8 cellular contexts compared by ENCODE assay signal in the genomic region with DNA sequence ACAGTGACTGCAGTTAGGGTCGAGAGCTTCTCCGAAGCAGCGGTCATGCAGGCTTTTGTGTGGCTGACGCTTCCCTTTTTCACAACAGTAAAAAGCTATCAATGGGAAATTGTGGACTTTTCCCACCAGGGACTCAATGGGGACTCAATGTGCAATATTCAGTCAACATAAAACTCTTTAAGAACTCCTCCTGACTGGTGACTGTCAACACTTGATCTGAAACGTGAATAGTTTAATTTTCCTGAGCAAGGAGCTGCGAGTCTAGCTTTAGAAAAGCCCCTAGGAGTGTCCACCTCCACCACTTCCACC. TPM values are rescaled to one million over a fixed set of nuclear protein-coding genes. Genes with fewer than 3 reads are reported as not detected.
A peak's percentile ranks its signal among the peaks of the same experiment; 100 is the strongest.
DNase-seq lines count a peak whose midpoint lies in the region; ATAC-seq, FAIRE-seq and TF ChIP-seq lines count a peak whose summit lies in the region.

No MANE protein-coding gene starts in this region.

- no peak for DNase-seq in activated CD8-positive, alpha-beta memory T cell treated with anti-CD3 and anti-CD28 coated beads, Interleukin-2, amount 10 ng/mL, durations not matched to agents 7 days and 5 days
- DNase-seq in activated CD8-positive, alpha-beta memory T cell treated with anti-CD3 and anti-CD28 coated beads for 24 hours = no peak
- DNase-seq in WERI-Rb-1 (no peak), GM19239 (ENCODE audit: insufficient read length, low spot score) (no peak), COLO829 (ENCODE audit: low spot score) (no peak)

- CTCF ChIA-PET in activated CD8-positive, alpha-beta memory T cell treated with anti-CD3 and anti-CD28 coated beads, Interleukin-2, amount 10 ng/mL, durations not matched to agents 7 days and 5 days (lab: Charles Lee) = interaction anchor here (1.0 to 4.8 kb wide), 5 partner anchors 20 to 283 kb away, joined by 3 to 28 read pairs (median 7); no protein-coding TSS in a partner anchor

- FAIRE-seq in GM19239 (lab: Jason Lieb, UNC) = no peak

- ATAC-seq in activated CD8-positive, alpha-beta memory T cell treated with anti-CD3 and anti-CD28 coated beads, Interleukin-2, amount 10 ng/mL, durations not matched to agents 7 days and 5 days = no peak
- ATAC-seq in GM18861 (IDR thresholded peaks at IDR 0.05; ENCODE audit: unreplicated experiment) = no peak

- peaks cover 37% of the 10 kb centered on the region for H3K36me3 ChIP-seq in WERI-Rb-1
- no peaks in the 10 kb centered on the region for H3K36me3 ChIP-seq in iPS-15b (ENCODE audit: control insufficient read depth, insufficient read depth, low read length)
- peaks cover 0 to 16% (median 9%) of the 10 kb centered on the region in 5 donors for H3K36me3 ChIP-seq in subcutaneous abdominal adipose tissue (ENCODE audit: control insufficient read depth in 5 of 5, insufficient read depth in 5 of 5, low read length in 5 of 5)

- no peak for TF ChIP-seq CTCF in WERI-Rb-1 (IDR thresholded peaks at IDR 0.05; ENCODE audit: low read depth, low read length)

- H3K27ac ChIP-seq in WERI-Rb-1 (peak overlapping the region; percentile 98), subcutaneous abdominal adipose tissue (ENCODE audit: low read depth, low read length) (no peak overlapping the region)

- H3K4me3 Mint-ChIP-seq in activated CD8-positive, alpha-beta memory T cell treated with anti-CD3 and anti-CD28 coated beads, Interleukin-2, amount 10 ng/mL, durations not matched to agents 7 days and 5 days = peak overlapping the region; percentile 75

- peaks cover 5% of the 10 kb centered on the region for H3K36me3 Mint-ChIP-seq in activated CD8-positive, alpha-beta memory T cell treated with anti-CD3 and anti-CD28 coated beads, Interleukin-2, amount 10 ng/mL, durations not matched to agents 7 days and 5 days

- no peaks in the 10 kb centered on the region for H3K9me3 Mint-ChIP-seq in activated CD8-positive, alpha-beta memory T cell treated with anti-CD3 and anti-CD28 coated beads, Interleukin-2, amount 10 ng/mL, durations not matched to agents 7 days and 5 days (ENCODE audit: low read depth)

- peaks cover 25% of the 10 kb centered on the region for H3K4me1 Mint-ChIP-seq in activated CD8-positive, alpha-beta memory T cell treated with anti-CD3 and anti-CD28 coated beads, Interleukin-2, amount 10 ng/mL, durations not matched to agents 7 days and 5 days

- H3K27me3 Mint-ChIP-seq in activated CD8-positive, alpha-beta memory T cell treated with anti-CD3 and anti-CD28 coated beads, Interleukin-2, amount 10 ng/mL, durations not matched to agents 7 days and 5 days = peaks cover 5% of the 10 kb centered on the region

- peak overlapping the region; percentile 79 for H3K27ac Mint-ChIP-seq in activated CD8-positive, alpha-beta memory T cell treated with anti-CD3 and anti-CD28 coated beads, Interleukin-2, amount 10 ng/mL, durations not matched to agents 7 days and 5 days

- no peaks in the 10 kb centered on the region for H3K9me3 ChIP-seq in WERI-Rb-1 (ENCODE audit: severe bottlenecking)
- no peaks in the 10 kb centered on the region for H3K9me3 ChIP-seq in iPS-15b (ENCODE audit: control insufficient read depth, insufficient read depth, low read length)
- no peaks in the 10 kb centered on the region for H3K9me3 ChIP-seq in subcutaneous abdominal adipose tissue (ENCODE audit: control insufficient read depth in 5 of 5, low read length in 5 of 5)

- H3K4me1 ChIP-seq in iPS-15b (ENCODE audit: control insufficient read depth, insufficient read depth, low read length) (no peaks in the 10 kb centered on the region), subcutaneous abdominal adipose tissue (ENCODE audit: control insufficient read depth in 5 of 5, insufficient read depth in 5 of 5, low read length in 5 of 5) (peaks cover 0 to 44% (median 36%) of the 10 kb centered on the region in 5 donors)

- no peak overlapping the region for H3K9ac ChIP-seq in iPS-15b (ENCODE audit: low read depth, low read length)
- H3K9ac ChIP-seq in subcutaneous abdominal adipose tissue (ENCODE audit: low read length in 5 of 5) = peak overlapping the region in 2 of 5 donors; percentile 79 to 89

- peaks cover 15% of the 10 kb centered on the region for H3K27me3 ChIP-seq in WERI-Rb-1 (ENCODE audit: insufficient read depth, low read depth, severe bottlenecking)
- peaks cover 18% of the 10 kb centered on the region for H3K27me3 ChIP-seq in iPS-15b (ENCODE audit: control insufficient read depth, insufficient read depth, low read length)
- H3K27me3 ChIP-seq in subcutaneous abdominal adipose tissue (ENCODE audit: control insufficient read depth in 5 of 5, insufficient read depth in 4 of 5, low read length in 5 of 5) = peaks cover 14 to 21% (median 18%) of the 10 kb centered on the region in 5 donors

- H3K4me3 ChIP-seq in WERI-Rb-1 (ENCODE audit: low read depth, low read length) (peak overlapping the region; percentile 93), iPS-15b (ENCODE audit: low read depth, low read length) (peak overlapping the region; percentile 54), subcutaneous abdominal adipose tissue (ENCODE audit: low read depth in 1 of 5, low read length in 5 of 5) (peak overlapping the region; percentile 39 to 77 (median 66))

RNA-seq across cellular contexts. Expression of a gene that starts 28.7 kb away (rescaled TPM):
- 10 to 100 TPM; 68.2 to 71.2 TPM for total RNA-seq in activated CD8-positive, alpha-beta memory T cell treated with anti-CD3 and anti-CD28 coated beads, Interleukin-2, amount 10 ng/mL, durations not matched to agents 7 days and 5 days

RNA-seq across cellular contexts. Expression of a gene that starts 52.5 kb away (rescaled TPM):
- 1 to 10 TPM; 1.3 to 1.7 TPM for total RNA-seq in activated CD8-positive, alpha-beta memory T cell treated with anti-CD3 and anti-CD28 coated beads, Interleukin-2, amount 10 ng/mL, durations not matched to agents 7 days and 5 days
